8 cellular contexts compared by ENCODE assay signal in the genomic region with DNA sequence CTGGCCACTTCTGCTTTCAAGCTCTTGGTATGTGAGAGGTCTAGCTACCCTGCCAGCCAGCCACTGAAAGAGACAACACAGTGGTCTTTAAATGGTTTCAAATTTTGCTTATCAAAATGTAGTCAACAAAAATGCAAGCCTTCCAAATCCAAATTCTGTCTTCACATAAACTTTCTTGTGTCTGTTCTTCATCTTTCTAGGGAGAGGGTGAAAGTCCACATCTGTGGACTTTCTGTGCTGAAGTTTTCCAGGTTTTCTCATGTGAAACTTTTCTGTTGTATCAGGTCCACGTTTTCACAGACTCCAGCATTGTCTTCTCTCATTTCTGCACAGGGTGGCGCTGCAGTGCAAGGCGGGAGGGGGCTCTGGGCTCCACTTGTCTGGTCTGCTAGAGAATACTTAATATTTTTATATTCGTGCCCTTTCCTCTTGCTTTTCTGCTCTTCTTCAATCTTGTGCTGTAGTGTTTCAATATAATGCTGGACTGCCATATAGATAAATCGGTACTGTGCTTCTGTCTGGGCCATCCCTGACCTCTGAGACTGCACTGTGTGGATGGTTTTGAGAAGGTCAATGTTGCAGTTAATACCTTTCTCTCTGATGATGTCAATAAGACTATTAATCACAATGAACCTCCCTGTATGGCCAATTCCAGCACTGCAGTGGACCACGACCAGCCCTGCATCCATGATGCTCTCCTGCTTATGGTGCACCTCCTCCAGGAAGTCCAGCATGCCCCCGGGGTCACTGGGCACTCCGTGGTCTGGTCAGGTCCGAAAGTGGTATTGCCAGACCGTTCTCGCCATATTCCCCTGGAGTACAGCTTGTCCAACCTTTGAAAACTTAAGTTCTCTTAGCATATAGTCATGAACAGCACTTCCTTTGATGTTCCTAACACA.
A peak's percentile ranks its signal among the peaks of the same experiment; 100 is the strongest.
DNase-seq lines count a peak whose midpoint lies in the region; ATAC-seq and TF ChIP-seq lines count a peak whose summit lies in the region.

No MANE protein-coding gene starts in this region.

- no peaks in the 10 kb centered on the region for H3K36me3 ChIP-seq in SK-N-MC (ENCODE audit: insufficient read depth, low read length)

- ATAC-seq in HG03521 (IDR thresholded peaks at IDR 0.05; ENCODE audit: unreplicated experiment), result peak; percentile 46

- POLR2A ChIA-PET in GM10248 (lab: Yijun Ruan, JAX), result interaction anchor here (1.6 kb wide), 1 partner anchor 163 kb away, joined by 3 read pairs; no protein-coding TSS in a partner anchor

- no peak overlapping the region for H3K4me3 ChIP-seq in SK-N-MC

- peak; percentile 92 for TF ChIP-seq CTCF in GM10248 (IDR thresholded peaks at IDR 0.05; ENCODE audit: control extremely low read depth, extremely low read depth, low read depth, missing control alignments)

- no peak overlapping the region for H3K27ac ChIP-seq in SK-N-MC

- peak; percentile 52 for DNase-seq in GM10248 (ENCODE audit: extremely low spot score)
- peak; percentile 20 for DNase-seq in SK-N-MC (ENCODE audit: low read depth, low spot score)
- DNase-seq in activated gamma-delta T cell treated with anti-CD3 and anti-CD28 coated beads, Interleukin-2, amount 50 U/mL, for 16 hours (ENCODE audit: low read depth), result peak; percentile 50
- DNase-seq in head of caudate nucleus, result peak in 34 of 42 donors; percentile 16 to 76 (median 46)
- DNase-seq in putamen (ENCODE audit: low spot score), result peak; percentile 19
- DNase-seq in hippocampal formation (lab: John Stamatoyannopoulos, UW), result no peak
- no peak for DNase-seq in cerebellar nuclear complex (lab: John Stamatoyannopoulos, UW)

- no peaks in the 10 kb centered on the region for H3K9me3 ChIP-seq in SK-N-MC (ENCODE audit: low read depth, low read length)

- no peak overlapping the region for H3K9ac ChIP-seq in SK-N-MC (ENCODE audit: insufficient read length)

- intact Hi-C loops in head of caudate nucleus (cut with DNase I), result loop anchor here (2.0 to 5.0 kb wide), 2 partner anchors 161 to 242 kb away; a partner anchor contains a TSS

- CTCF ChIA-PET in GM10248 (lab: Yijun Ruan, JAX), result interaction anchor here (0.7 to 4.0 kb wide), 61 partner anchors 9 to 625 kb away, joined by 3 to 78 read pairs (median 5); a partner anchor contains a TSS

Comparison
In these comparisons a context has a peak if more than half of its experiments do, and no peak if none do; other contexts are left out.
1. DNase-seq: peak in GM10248 (single experiment), SK-N-MC (single experiment), activated gamma-delta T cell treated with anti-CD3 and anti-CD28 coated beads, Interleukin-2, amount 50 U/mL, for 16 hours (single experiment), head of caudate nucleus (34 of 42) and putamen (single experiment); none in hippocampal formation (0 of 2) and cerebellar nuclear complex (0 of 2).